Comparison of ENCODE assay signal across 27 cellular contexts in genomic region chr6:136412410-136412809, GRCh38.
DNase-seq lines count a peak whose midpoint lies in the region; ATAC-seq, FAIRE-seq and TF ChIP-seq lines count a peak whose summit lies in the region.
"Had no signal": no experiment of that assay in that cellular context is flagged by ENCODE, and none has a peak within 500 bp of the region (broad histone marks: within the 10 kb centered on the region; RNA-seq: fewer than 3 reads in every experiment).

No MANE protein-coding gene starts in this region.

- H3T11ph ChIP-seq in H9 (ENCODE audit: low read length): no peak overlapping the region

- peaks cover 7 to 8% of the 10 kb centered on the region in 2 experiments for H3K4me1 Mint-ChIP-seq in H9
- H3K4me1 Mint-ChIP-seq: CD4-positive, alpha-beta memory T cell; CD4-positive, CD25-positive, alpha-beta regulatory T cell; CD8-positive, alpha-beta memory T cell had no signal

- intact Hi-C loops in K562 (cut with micrococcal nuclease): no loop called here

- WGBS in A549 (ENCODE audit: missing lambda C conversion rate): 90% methylated on average over 3 of the region's 3 CpGs
- WGBS in H9 (ENCODE audit: extremely low coverage, insufficient read length, low lambda C conversion rate): no CpG with 5 or more reads among the region's 3 CpGs
- WGBS in K562 (ENCODE audit: insufficient coverage, low coverage, missing lambda C conversion rate): 32% methylated on average over 3 of the region's 3 CpGs

- H3K27ac Mint-ChIP-seq in H9: peak overlapping the region in 2 of 3 experiments; percentile 3 to 60; a peak in 2 of 7 replicates
- H3K27ac Mint-ChIP-seq: CD14-positive monocyte; CD4-positive, alpha-beta memory T cell; CD4-positive, CD25-positive, alpha-beta regulatory T cell; CD8-positive, alpha-beta memory T cell had no signal

- TF ChIP-seq RAD21 in A549 (conservative IDR thresholded peaks at IDR 0.05 in 1 of 2, IDR thresholded peaks at IDR 0.05 in 1 of 2): no peak
- TF ChIP-seq RAD21 in K562 (CRISPR knock-in tag; conservative IDR thresholded peaks at IDR 0.05 in 1 of 2, IDR thresholded peaks at IDR 0.05 in 1 of 2): no peak

- H3K4me2 ChIP-seq in A549: no peak overlapping the region
- no peak overlapping the region for H3K4me2 ChIP-seq in H9 (ENCODE audit: insufficient read depth, insufficient read length, low read length)
- no peak overlapping the region for H3K4me2 ChIP-seq in K562 (ENCODE audit: insufficient read depth, low read length)
- H3K4me2 ChIP-seq: BLaER1 had no signal

- POLR2A ChIA-PET in A549 (lab: Yijun Ruan, JAX) (no interaction called here), K562 (lab: Yijun Ruan, JAX) (interaction anchor here (1.0 kb wide), 2 partner anchors 9 to 10 kb away, joined by 3 read pairs; no protein-coding TSS in a partner anchor)

- TF ChIP-seq EP300 in A549 (IDR thresholded peaks at IDR 0.05): no peak
- no peak for TF ChIP-seq EP300 in K562 (IDR thresholded peaks at IDR 0.05; ENCODE audit: low read length)

- TF ChIP-seq POLR2A in A549 (IDR thresholded peaks at IDR 0.05; ENCODE audit: low read length) (no peak), K562 (conservative IDR thresholded peaks at IDR 0.05) (no peak)

- CTCF ChIA-PET in A549 (lab: Yijun Ruan, JAX): interaction anchor here (1.0 kb wide), 1 partner anchor 135 kb away, joined by 3 read pairs; no protein-coding TSS in a partner anchor
- CTCF ChIA-PET in K562 (lab: Yijun Ruan, JAX; ENCODE audit: low intra/inter-chr PET ratio): no interaction called here

- H3K27ac ChIP-seq in A549: peak overlapping the region; percentile 97; a peak in 5 of 6 replicates
- no peak overlapping the region for H3K27ac ChIP-seq in H9 (ENCODE audit: insufficient read length, low read depth, low read length)
- H3K27ac ChIP-seq in K562 (ENCODE audit: extremely low read depth, low read depth, low read length): no peak overlapping the region
- H3K27ac ChIP-seq: 22Rv1, BLaER1 had no signal

- no peak overlapping the region for H2AK5ac ChIP-seq in H9 (ENCODE audit: insufficient read length, low read length)

- no peak overlapping the region for H2BK5ac ChIP-seq in H9 (ENCODE audit: insufficient read length, low read length)

- H3K4me1 ChIP-seq in A549: peaks cover 67% of the 10 kb centered on the region
- H3K4me1 ChIP-seq in H9 (ENCODE audit: insufficient read depth, low read length): no peaks in the 10 kb centered on the region
- no peaks in the 10 kb centered on the region; a peak in 1 of 5 replicates for H3K4me1 ChIP-seq in K562 (replicated peaks in 1 of 2; ENCODE audit: control insufficient read depth in 2 of 2, insufficient read depth in 2 of 2, low read length in 2 of 2)
- H3K4me1 ChIP-seq: BE2C had no signal

- H3K23me2 ChIP-seq in H9 (ENCODE audit: insufficient read length, low read depth, low read length, poor library complexity, severe bottlenecking): no peaks in the 10 kb centered on the region

- H4K20me1 ChIP-seq in H9 (ENCODE audit: control insufficient read depth, insufficient read depth, insufficient read length): no peaks in the 10 kb centered on the region
- no peaks in the 10 kb centered on the region for H4K20me1 ChIP-seq in K562 (replicated peaks; ENCODE audit: control insufficient read depth, insufficient read depth, low read length)
- H4K20me1 ChIP-seq: BLaER1 had no signal

- no peaks in the 10 kb centered on the region for H3K9me3 ChIP-seq in A549
- no peaks in the 10 kb centered on the region for H3K9me3 ChIP-seq in H9 (ENCODE audit: control insufficient read depth, low read depth, low read length)
- no peaks in the 10 kb centered on the region for H3K9me3 ChIP-seq in K562 (replicated peaks; ENCODE audit: control insufficient read depth, insufficient read depth, low read depth, low read length)
- H3K9me3 ChIP-seq: BE2C, BLaER1 had no signal

- H4K91ac ChIP-seq in H9 (ENCODE audit: insufficient read length, low read depth, low read length): no peak overlapping the region

- H3K4me3 ChIP-seq in A549 (no peak overlapping the region), K562 (no peak overlapping the region)
- H3K4me3 ChIP-seq: BLaER1, GM12878 had no signal

- H2BK120ac ChIP-seq in H9 (ENCODE audit: low read depth, low read length, poor library complexity, severe bottlenecking): no peak overlapping the region

- H3K4me3 Mint-ChIP-seq in H9: no peak overlapping the region; a peak in 1 of 5 replicates
- H3K4me3 Mint-ChIP-seq: CD14-positive monocyte; CD4-positive, alpha-beta memory T cell; CD4-positive, CD25-positive, alpha-beta regulatory T cell; CD8-positive, alpha-beta memory T cell had no signal

- H4K8ac ChIP-seq in H9 (replicated peaks; ENCODE audit: insufficient read length, low read depth, low read length): no peak overlapping the region

- H3K27me3 ChIP-seq in H9 (ENCODE audit: insufficient read depth, low read length): no peaks in the 10 kb centered on the region
- H3K27me3 ChIP-seq in K562 (ENCODE audit: control insufficient read depth in 2 of 2, insufficient read depth in 2 of 2, low read length in 2 of 2): 0 out of 5 replicates have a peak, but pooled peaks cover 0 to 8% of the 10 kb centered on the region in 2 experiments
- H3K27me3 ChIP-seq: BE2C, BLaER1 had no signal

- FAIRE-seq in A549 (lab: Jason Lieb, UNC) (no peak), K562 (lab: Jason Lieb, UNC) (no peak)
- FAIRE-seq: GM12892, GM18507 had no signal

- no peak for DNase-seq in A549 (ENCODE audit: low read depth in 1 of 2, low spot score in 1 of 2)
- DNase-seq in H9: no peak
- no peak for DNase-seq in K562 (ENCODE audit: extremely low read depth in 1 of 4, low spot score in 3 of 4)
- no peak for DNase-seq in AG08396 (ENCODE audit: low spot score)
- no peak for DNase-seq in Ammon's horn (ENCODE audit: low spot score)
- DNase-seq: ACHN; AML-193; BE2C; C1 segment of cervical spinal cord; CD4-positive, alpha-beta memory T cell; CD4-positive, CD25-positive, alpha-beta regulatory T cell; CD8-positive, alpha-beta memory T cell; COR-L47; DMS 273 treated with DMSO at 0.1 percent for 48 hours; DMS153; DMS53; DMS79; DND-41; EL; GDM1 had no signal

- H4K5ac ChIP-seq in H9 (ENCODE audit: insufficient read length, low read depth, low read length): no peak overlapping the region

- H2BK15ac ChIP-seq in H9 (ENCODE audit: low read depth, low read length): no peak overlapping the region

- H2AFZ ChIP-seq in H9 (ENCODE audit: low read length) (no peak overlapping the region), K562 (ENCODE audit: low read depth, low read length) (no peak overlapping the region)

- no peak for ATAC-seq in A549
- no peak for ATAC-seq in K562
- no peak for ATAC-seq in GM19397 (IDR thresholded peaks at IDR 0.05; ENCODE audit: unreplicated experiment)
- ATAC-seq: GM12878 had no signal

- no peak overlapping the region for H3K4ac ChIP-seq in H9 (ENCODE audit: low read depth, low read length)

- H3K9ac ChIP-seq in H9 (ENCODE audit: extremely low read depth, insufficient read length, low read length) (no peak overlapping the region), K562 (ENCODE audit: insufficient read depth in 1 of 2, low read depth in 2 of 2, low read length in 2 of 2) (no peak overlapping the region)
- H3K9ac ChIP-seq: BLaER1 had no signal

- H3K79me2 ChIP-seq in H9 (ENCODE audit: insufficient read depth, low read length): no peaks in the 10 kb centered on the region
- no peaks in the 10 kb centered on the region for H3K79me2 ChIP-seq in K562 (ENCODE audit: control insufficient read depth, insufficient read depth, low read length)

- no peaks in the 10 kb centered on the region for H3K9me1 ChIP-seq in K562 (ENCODE audit: control insufficient read depth, insufficient read depth, low read length)

- in situ Hi-C loops in K562 (cut with MboI): no loop called here

- no peaks in the 10 kb centered on the region for H3K36me3 ChIP-seq in K562 (ENCODE audit: control insufficient read depth, insufficient read depth, low read length)
- H3K36me3 ChIP-seq: BE2C, BLaER1 had no signal

- H3K23ac ChIP-seq in H9 (ENCODE audit: insufficient read length, low read depth, low read length): no peak overlapping the region

- H2BK12ac ChIP-seq in H9 (ENCODE audit: insufficient read length, low read depth, low read length): no peak overlapping the region

- no peaks in the 10 kb centered on the region for H3K27me3 Mint-ChIP-seq in H9 (ENCODE audit: low read depth)

- H2BK20ac ChIP-seq in H9 (ENCODE audit: low read depth, low read length, poor library complexity, severe bottlenecking): no peak overlapping the region

- H3K36me3 Mint-ChIP-seq in H9 (ENCODE audit: insufficient read depth in 1 of 3, low read depth in 3 of 3): peaks cover 2 to 12% (median 11%) of the 10 kb centered on the region in 3 experiments; a peak in 5 of 7 replicates
- H3K36me3 Mint-ChIP-seq: CD14-positive monocyte; CD4-positive, alpha-beta memory T cell; CD4-positive, CD25-positive, alpha-beta regulatory T cell had no signal

- H3K9me3 Mint-ChIP-seq in H9: no peaks in the 10 kb centered on the region
- H3K9me3 Mint-ChIP-seq: CD4-positive, alpha-beta memory T cell; CD4-positive, CD25-positive, alpha-beta regulatory T cell; CD8-positive, alpha-beta memory T cell had no signal

- H3K18ac ChIP-seq in H9 (ENCODE audit: insufficient read length, low read depth, low read length): no peak overlapping the region

- BruUV-seq in K562 (replicated peaks; lab: Mats Ljungman, UMichigan): no TSS peak

- H3K79me1 ChIP-seq in H9 (ENCODE audit: insufficient read depth, low read depth, low read length, poor library complexity, severe bottlenecking): no peaks in the 10 kb centered on the region

- no peak overlapping the region for H3K14ac ChIP-seq in H9 (ENCODE audit: insufficient read depth, low read length)

- no peak overlapping the region for H3K56ac ChIP-seq in H9 (ENCODE audit: insufficient read length, low read depth, low read length)

- TF ChIP-seq CTCF in A549 (IDR thresholded peaks at IDR 0.05) (no peak), H9 (conservative IDR thresholded peaks at IDR 0.05) (no peak), K562 (IDR thresholded peaks at IDR 0.05 in 2 of 3, conservative IDR thresholded peaks at IDR 0.05 in 1 of 3; ENCODE audit: insufficient read depth in 2 of 3, low read depth in 1 of 3, low read length in 3 of 3) (no peak)

TF ChIP-seq in A549, 52 proteins besides CTCF, POLR2A, EP300 and RAD21 (continues in another document):
- no peak for TF ChIP-seq MYC (IDR thresholded peaks at IDR 0.05; ENCODE audit: borderline replicate concordance, low read length)
- no peak for TF ChIP-seq JUN (IDR thresholded peaks at IDR 0.05)

TF ChIP-seq in K562, 482 proteins besides CTCF, POLR2A, EP300 and RAD21:
- TF ChIP-seq POLR2AphosphoS2 (IDR thresholded peaks at IDR 0.05; ENCODE audit: low read length): no peak
- no peak for TF ChIP-seq ZNF695 (CRISPR knock-in tag; IDR thresholded peaks at IDR 0.05)
- peak; percentile 85 for TF ChIP-seq RBM25 (IDR thresholded peaks at IDR 0.05; ENCODE audit: low read depth, low read length, severe bottlenecking)
TF ChIP-seq in K562: peak in this region for 1.

Comparison
In these comparisons a context has a peak if more than half of its experiments do, and no peak if none do; other contexts are left out.
1. H3K27ac ChIP-seq: peak in A549 (2 of 2); none in H9 (single experiment) and K562 (single experiment).